ENCODE assay signal across 1 cellular context in genomic region chr10:88833722-88834121, GRCh38.
TF ChIP-seq lines count a peak whose summit lies in the region.

No MANE protein-coding gene starts in this region.

TF ChIP-seq in HepG2, 621 proteins besides CTCF, POLR2A, EP300 and RAD21:
- no peak for TF ChIP-seq TRAFD1 (CRISPR knock-in tag; IDR thresholded peaks at IDR 0.05; ENCODE audit: borderline replicate concordance)
